Comparison of ENCODE assay signal across 9 cellular contexts in the genomic region with DNA sequence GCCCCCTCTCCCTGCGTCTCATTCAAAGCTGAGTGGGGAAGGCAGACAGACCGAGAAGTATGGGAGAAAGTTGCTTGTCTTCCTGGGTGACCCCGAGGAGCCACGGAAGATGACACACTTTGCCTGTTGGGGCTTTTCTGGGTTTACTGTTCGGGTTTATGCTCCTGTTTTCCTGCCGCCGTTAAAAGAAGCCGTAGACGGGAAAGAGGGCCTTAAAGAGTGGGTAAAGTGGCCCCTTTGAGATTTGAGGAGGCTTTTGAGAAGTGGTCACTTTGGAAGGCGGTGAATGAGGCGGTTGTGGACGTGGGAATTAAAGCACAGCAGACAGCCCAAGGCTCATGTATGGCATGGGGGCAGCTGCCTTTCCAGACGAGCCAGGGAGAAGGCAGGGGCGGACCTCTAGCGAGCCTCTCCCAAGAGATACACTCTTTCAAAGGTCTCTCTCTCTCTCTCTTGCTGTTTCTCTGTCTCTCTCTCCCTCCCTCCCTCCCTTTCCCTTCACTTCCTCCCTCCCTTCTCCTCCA. TPM values are rescaled to one million over a fixed set of nuclear protein-coding genes. Genes with fewer than 3 reads are reported as not detected.
A peak's percentile ranks its signal among the peaks of the same experiment; 100 is the strongest.
DNase-seq lines count a peak whose midpoint lies in the region; ATAC-seq, FAIRE-seq and TF ChIP-seq lines count a peak whose summit lies in the region.
"Had no signal": no experiment of that assay in that cellular context is flagged by ENCODE, and none has a peak within 500 bp of the region (broad histone marks: within the 10 kb centered on the region; RNA-seq: fewer than 3 reads in every experiment).

No MANE protein-coding gene starts in this region.

- no peaks in the 10 kb centered on the region for H3K79me2 ChIP-seq in GM23338 (replicated peaks; ENCODE audit: insufficient read depth)
- H3K79me2 ChIP-seq in keratinocyte (ENCODE audit: control insufficient read depth, insufficient read depth, low read length): peaks cover 16% of the 10 kb centered on the region

- no peaks in the 10 kb centered on the region for H3K36me3 ChIP-seq in GM23338 (ENCODE audit: insufficient read depth)
- H3K36me3 ChIP-seq in brain microvascular endothelial cell (replicated peaks): no peaks in the 10 kb centered on the region
- peaks cover 0 to 8% of the 10 kb centered on the region in 2 experiments for H3K36me3 ChIP-seq in keratinocyte (ENCODE audit: control insufficient read depth in 2 of 2, extremely low read depth in 1 of 2, insufficient read depth in 2 of 2, low read length in 2 of 2)
- no peaks in the 10 kb centered on the region for H3K36me3 ChIP-seq in subcutaneous abdominal adipose tissue (ENCODE audit: control insufficient read depth in 5 of 5, insufficient read depth in 5 of 5, low read length in 5 of 5)

- no peaks in the 10 kb centered on the region for H3K9me1 ChIP-seq in keratinocyte (ENCODE audit: control insufficient read depth, extremely low read depth, insufficient read depth, low read length)

- H2AFZ ChIP-seq in GM23338 (peak overlapping the region; percentile 98), keratinocyte (ENCODE audit: control insufficient read depth, low read length) (peak overlapping the region; percentile 74)

- peak; percentile 20 for FAIRE-seq in keratinocyte (lab: Jason Lieb, UNC)
- FAIRE-seq: A204.1 had no signal

- peaks cover 26% of the 10 kb centered on the region for H3K27me3 Mint-ChIP-seq in GM23338 (ENCODE audit: insufficient read depth, low read depth, poor library complexity)

- peaks cover 17% of the 10 kb centered on the region for H3K4me1 Mint-ChIP-seq in GM23338

- H3F3A ChIP-seq in GM23338 (replicated peaks; ENCODE audit: low read depth): no peaks in the 10 kb centered on the region

- H3K9me2 ChIP-seq in GM23338 (ENCODE audit: insufficient read depth): no peaks in the 10 kb centered on the region

- no peaks in the 10 kb centered on the region; the same call in 2 of the 3 replicates for H3K9me3 Mint-ChIP-seq in GM23338

- no peaks in the 10 kb centered on the region for H4K20me1 ChIP-seq in GM23338 (replicated peaks; ENCODE audit: insufficient read depth)
- H4K20me1 ChIP-seq in keratinocyte (ENCODE audit: control insufficient read depth, extremely low read depth, insufficient read depth, low read length): no peaks in the 10 kb centered on the region

- TF ChIP-seq POLR2A in NB4 (IDR thresholded peaks at IDR 0.05; ENCODE audit: extremely low read depth, insufficient read length): no peak

- H3K4me3 Mint-ChIP-seq in GM23338: peak overlapping the region; percentile 91

- H3K27ac ChIP-seq in GM23338 (ENCODE audit: low read depth) (no peak overlapping the region), brain microvascular endothelial cell (peak overlapping the region; percentile 50), keratinocyte (ENCODE audit: control insufficient read depth, insufficient read depth, low read length) (peak overlapping the region; percentile 56), subcutaneous abdominal adipose tissue (ENCODE audit: low read depth, low read length) (peak overlapping the region; percentile 94)

- peaks cover 12% of the 10 kb centered on the region for H3K4me1 ChIP-seq in GM23338 (ENCODE audit: insufficient read depth)
- H3K4me1 ChIP-seq in keratinocyte (ENCODE audit: control insufficient read depth, extremely low read depth, insufficient read depth, low read length): peaks cover 23% of the 10 kb centered on the region
- peaks cover 0 to 42% (median 40%) of the 10 kb centered on the region in 5 donors for H3K4me1 ChIP-seq in subcutaneous abdominal adipose tissue (ENCODE audit: control insufficient read depth in 5 of 5, insufficient read depth in 5 of 5, low read length in 5 of 5)

- H3K9ac ChIP-seq in keratinocyte (ENCODE audit: control insufficient read depth, extremely low read depth, insufficient read depth, low read length) (peak overlapping the region; percentile 85), subcutaneous abdominal adipose tissue (ENCODE audit: low read length in 5 of 5) (peak overlapping the region; percentile 58 to 90 (median 84))

- dilution Hi-C loops in keratinocyte (cut with MboI; ENCODE audit: extremely low pct_ligation_motif_present, low sequenced_read_pairs): no loop called here

- H3K9me3 ChIP-seq in keratinocyte (ENCODE audit: control insufficient read depth, low read depth, low read length): no peaks in the 10 kb centered on the region
- no peaks in the 10 kb centered on the region for H3K9me3 ChIP-seq in subcutaneous abdominal adipose tissue (ENCODE audit: control insufficient read depth in 5 of 5, low read length in 5 of 5)

- DNase-seq in DMS79 (lab: John Stamatoyannopoulos, UW): peak; percentile 19
- no peak for DNase-seq in DMS79 treated with DMSO at 0.1 percent for 48 hours (lab: John Stamatoyannopoulos, UW)
- peak; percentile 47 for DNase-seq in GM23338 (ENCODE audit: low spot score)
- DNase-seq in NB4 (ENCODE audit: low read depth): peak; percentile 62
- no peak for DNase-seq in brain microvascular endothelial cell
- DNase-seq in keratinocyte (ENCODE audit: low read depth, low spot score): no peak
- no peak for DNase-seq in cortex of kidney (lab: John Stamatoyannopoulos, UW)

- peak overlapping the region; percentile 91 for H3K4me3 ChIP-seq in GM23338
- H3K4me3 ChIP-seq in NB4 (ENCODE audit: low read depth, low read length): peak overlapping the region; percentile 70
- H3K4me3 ChIP-seq in brain microvascular endothelial cell (ENCODE audit: low read depth, low read length): peak overlapping the region; percentile 87
- H3K4me3 ChIP-seq in keratinocyte (ENCODE audit: control insufficient read depth in 2 of 3, extremely low read depth in 1 of 3, insufficient read depth in 2 of 3, low read depth in 1 of 3, low read length in 3 of 3): peak overlapping the region; percentile 92 to 94 (median 94)
- H3K4me3 ChIP-seq in subcutaneous abdominal adipose tissue (ENCODE audit: low read depth in 1 of 5, low read length in 5 of 5): peak overlapping the region; percentile 73 to 95 (median 83)

- H3K36me3 Mint-ChIP-seq in GM23338 (ENCODE audit: low read depth): no peaks in the 10 kb centered on the region; the same call in 2 of the 3 replicates

- H3K27me3 ChIP-seq in GM23338 (ENCODE audit: insufficient read depth) (peaks cover 45% of the 10 kb centered on the region), brain microvascular endothelial cell (replicated peaks) (no peaks in the 10 kb centered on the region), keratinocyte (ENCODE audit: control insufficient read depth, extremely low read depth, insufficient read depth, low read length) (no peaks in the 10 kb centered on the region), subcutaneous abdominal adipose tissue (ENCODE audit: control insufficient read depth in 5 of 5, insufficient read depth in 4 of 5, low read length in 5 of 5) (no peaks in the 10 kb centered on the region)

- TF ChIP-seq CTCF in GM23338 (conservative IDR thresholded peaks at IDR 0.05; ENCODE audit: low read depth in 2 of 2): no peak
- TF ChIP-seq CTCF in NB4 (IDR thresholded peaks at IDR 0.05; ENCODE audit: low read depth, low read length): no peak
- TF ChIP-seq CTCF in brain microvascular endothelial cell (IDR thresholded peaks at IDR 0.05; ENCODE audit: low read depth, low read length, missing control alignments): no peak
- TF ChIP-seq CTCF in keratinocyte (optimal IDR thresholded peaks at IDR 0.05 in 1 of 3, IDR thresholded peaks at IDR 0.05 in 1 of 3, conservative IDR thresholded peaks at IDR 0.05 in 1 of 3; ENCODE audit: extremely low read depth in 1 of 3, insufficient read depth in 2 of 3, low read length in 3 of 3): no peak

- no peak overlapping the region for H3K27ac Mint-ChIP-seq in GM23338

- peak; percentile 43 for ATAC-seq in GM23338

- in situ Hi-C loops in brain microvascular endothelial cell (cut with HindIII; ENCODE audit: low pct_ligation_motif_present, low sequenced_read_pairs): no loop called here

- peak overlapping the region; percentile 97 for H3K4me2 ChIP-seq in GM23338
- peak overlapping the region; percentile 80 for H3K4me2 ChIP-seq in keratinocyte (ENCODE audit: control insufficient read depth, extremely low read depth, insufficient read depth, low read depth, low read length)

TF ChIP-seq in GM23338, 12 proteins besides CTCF, POLR2A, EP300 and RAD21 (continues in another document):
- TF ChIP-seq EZH2phosphoT487 (IDR thresholded peaks at IDR 0.05; ENCODE audit: unreplicated experiment) (no peak), EZH2 (IDR thresholded peaks at IDR 0.05; ENCODE audit: low read depth, unreplicated experiment) (no peak), NANOG (IDR thresholded peaks at IDR 0.05; ENCODE audit: borderline replicate concordance) (no peak), POLR2AphosphoS5 (IDR thresholded peaks at IDR 0.05; ENCODE audit: low read depth) (no peak), ZNF114 (CRISPR knock-in tag; IDR thresholded peaks at IDR 0.05) (no peak), JUNB (IDR thresholded peaks at IDR 0.05; ENCODE audit: unreplicated experiment) (no peak)

RNA-seq across cellular contexts. Expression of gene LHFPL6, which starts 0.5 kb away (rescaled TPM):
- total RNA-seq in GM23338 (2014; rRNA removed; shearing (Covaris generic)): 5.2 and 9.5 TPM in 2 replicates
- polyA plus RNA-seq in GM23338 (2016; fragmentation: Nextera tagmentation; extraction: Ambion mirVana) (7.1 and 7.8 TPM in 2 replicates), keratinocyte (8.9 to 19.9 TPM (median 15.8 TPM) in 3 replicates)
- 6.2 TPM for polyA plus RNA-seq in keratinocyte (2011; ENCODE audit: low read depth)
- polyA plus RNA-seq in keratinocyte (2011; cell fraction: cytosol; rRNA removed): 13.3 and 13.5 TPM in 2 replicates
- 17.1 and 18.2 TPM in 2 replicates for polyA plus RNA-seq in keratinocyte (2011; cell fraction: nucleus; rRNA removed)
- polyA plus RNA-seq in keratinocyte (2012; ENCODE audit: low replicate concordance): 4.6 and 15.1 TPM in 2 replicates
- 10.2 to 17.8 TPM (median 14.9 TPM) in 3 replicates for polyA minus RNA-seq in keratinocyte
- polyA minus RNA-seq in keratinocyte (2011; cell fraction: cytosol; rRNA and poly(A)+ RNA removed): 6.9 TPM
- 11.1 and 19.5 TPM in 2 replicates for polyA minus RNA-seq in keratinocyte (2011; cell fraction: nucleus; rRNA and poly(A)+ RNA removed)

RNA-seq across cellular contexts. Expression of gene COG6, which starts 52.0 kb away (rescaled TPM):
- total RNA-seq in GM23338 (2014; rRNA removed; shearing (Covaris generic)): 21.8 and 23.6 TPM in 2 replicates
- polyA plus RNA-seq in GM23338 (2016; fragmentation: Nextera tagmentation; extraction: Ambion mirVana): 5.9 and 10.0 TPM in 2 replicates
- polyA plus RNA-seq in keratinocyte: 14.4 to 25.5 TPM (median 20.7 TPM) in 3 replicates
- 18.7 TPM for polyA plus RNA-seq in keratinocyte (2011; ENCODE audit: low read depth)
- polyA plus RNA-seq in keratinocyte (2011; cell fraction: cytosol; rRNA removed): 10.6 and 23.0 TPM in 2 replicates
- polyA plus RNA-seq in keratinocyte (2011; cell fraction: nucleus; rRNA removed): 19.4 and 20.5 TPM in 2 replicates
- 9.6 and 9.7 TPM in 2 replicates for polyA plus RNA-seq in keratinocyte (2012; ENCODE audit: low replicate concordance)
- 4.3 to 16.8 TPM (median 13.1 TPM) in 3 replicates for polyA minus RNA-seq in keratinocyte
- polyA minus RNA-seq in keratinocyte (2011; cell fraction: cytosol; rRNA and poly(A)+ RNA removed): 94.6 TPM
- polyA minus RNA-seq in keratinocyte (2011; cell fraction: nucleus; rRNA and poly(A)+ RNA removed): 18.8 and 27.7 TPM in 2 replicates

Comparison
In these comparisons a context has a peak if more than half of its experiments do, and no peak if none do; other contexts are left out.
1. DNase-seq: peak in DMS79 (single experiment), GM23338 (single experiment) and NB4 (single experiment); none in DMS79 treated with DMSO at 0.1 percent for 48 hours (single experiment), brain microvascular endothelial cell (single experiment), keratinocyte (single experiment) and cortex of kidney (single experiment).
2. Peak in every context shown above with its lines, with median percentiles within 50 percentile points of each other: H3K4me3 ChIP-seq.